In genomic region chr7:151398446-151399304, GRCh38 we compare ENCODE assay signal across 24 cellular contexts. TPM values are rescaled to one million over a fixed set of nuclear protein-coding genes. Genes with fewer than 3 reads are reported as not detected.
DNase-seq lines count a peak whose midpoint lies in the region; ATAC-seq, FAIRE-seq and TF ChIP-seq lines count a peak whose summit lies in the region.
"Had no signal": no experiment of that assay in that cellular context is flagged by ENCODE, and none has a peak within 500 bp of the region (broad histone marks: within the 10 kb centered on the region; RNA-seq: fewer than 3 reads in every experiment).

No MANE protein-coding gene starts in this region.

- no peak for ATAC-seq in CD4-positive, CD25-positive, alpha-beta regulatory T cell (ENCODE audit: low read depth in 2 of 2)
- no peak for ATAC-seq in lower lobe of right lung
- no peak for ATAC-seq in activated CD4-positive, alpha-beta T cell treated with anti-CD3 and anti-CD28 coated beads for 36 hours
- ATAC-seq: psoas muscle had no signal

- H3K4me1 ChIP-seq in CD4-positive, CD25-positive, alpha-beta regulatory T cell (ENCODE audit: control insufficient read depth, insufficient read depth, low read length, poor library complexity, severe bottlenecking): no peaks in the 10 kb centered on the region
- H3K4me1 ChIP-seq in lower lobe of right lung: peaks cover 5% of the 10 kb centered on the region
- no peaks in the 10 kb centered on the region for H3K4me1 ChIP-seq in sigmoid colon
- H3K4me1 ChIP-seq in effector memory CD4-positive, alpha-beta T cell (ENCODE audit: control insufficient read depth, insufficient read depth, low read length, poor library complexity, severe bottlenecking): peaks cover 3% of the 10 kb centered on the region
- H3K4me1 ChIP-seq: psoas muscle had no signal

- no peak for TF ChIP-seq EP300 in sigmoid colon (IDR thresholded peaks at IDR 0.05)

- no peak for DNase-seq in CD4-positive, CD25-positive, alpha-beta regulatory T cell
- DNase-seq in HTR-8/SVneo (ENCODE audit: insufficient read length, low spot score) (no peak), astrocyte of the hippocampus (ENCODE audit: low read depth, low spot score) (peak; percentile 32), lower lobe of right lung (peak; percentile 33), sigmoid colon (no peak), NCI-H2227 (lab: John Stamatoyannopoulos, UW; ENCODE audit: unreplicated experiment) (no peak)
- no peak for DNase-seq in effector memory CD4-positive, alpha-beta T cell
- DNase-seq in activated CD4-positive, alpha-beta T cell treated with anti-CD3 and anti-CD28 coated beads for 36 hours: no peak
- DNase-seq: activated CD4-positive, alpha-beta memory T cell treated with anti-CD3 and anti-CD28 coated beads, Interleukin-2, amount 10 ng/mL, durations not matched to agents 7 days and 5 days; activated naive CD4-positive, alpha-beta T cell treated with anti-CD3 and anti-CD28 coated beads for 36 hours; activated T-cell treated with anti-CD3 and anti-CD28 coated beads, Interleukin-2, amount 50 U/mL, for 24 hours; effector CD4-positive, alpha-beta T cell; EL; NCI-H1694; NCI-H226; SHP77 treated with DMSO at 0.1 percent for 48 hours; small intestine; stimulated activated CD4-positive, alpha-beta T cell treated with anti-CD3 and anti-CD28 coated beads, Interleukin-2, amount 100 ng/mL, for 48 hours; stimulated activated naive CD4-positive, alpha-beta T cell treated with Interleukin-2 at 50 U/mL for 16 hours; tibial artery had no signal

- WGBS in sigmoid colon, 2 donors: 92 to 93% methylated on average over 19 of the region's 19 CpGs

- H3K36me3 ChIP-seq in CD4-positive, CD25-positive, alpha-beta regulatory T cell (ENCODE audit: control insufficient read depth, insufficient read depth, low read length): no peaks in the 10 kb centered on the region
- H3K36me3 ChIP-seq in lower lobe of right lung: no peaks in the 10 kb centered on the region
- H3K36me3 ChIP-seq in sigmoid colon: no peaks in the 10 kb centered on the region
- no peaks in the 10 kb centered on the region for H3K36me3 ChIP-seq in effector memory CD4-positive, alpha-beta T cell (ENCODE audit: control insufficient read depth, insufficient read depth, low read length)
- H3K36me3 ChIP-seq: neural progenitor cell had no signal

- CTCF ChIA-PET in activated CD4-positive, alpha-beta T cell treated with anti-CD3 and anti-CD28 coated beads for 36 hours (lab: Charles Lee): interaction anchor here (0.6 to 1.5 kb wide), 3 partner anchors 13 to 54 kb away, joined by 3 to 7 read pairs (median 5); no protein-coding TSS in a partner anchor

- no peak overlapping the region for H3K4me3 ChIP-seq in CD4-positive, CD25-positive, alpha-beta regulatory T cell (ENCODE audit: low read depth, low read length)
- H3K4me3 ChIP-seq in lower lobe of right lung (no peak overlapping the region), sigmoid colon (no peak overlapping the region)
- no peak overlapping the region for H3K4me3 ChIP-seq in effector memory CD4-positive, alpha-beta T cell (ENCODE audit: insufficient read depth, low read depth, low read length, poor library complexity, severe bottlenecking)
- H3K4me3 ChIP-seq: neural progenitor cell, psoas muscle, tibial artery had no signal

- H3K9me3 Mint-ChIP-seq in CD4-positive, CD25-positive, alpha-beta regulatory T cell: no peaks in the 10 kb centered on the region
- peaks cover 4% of the 10 kb centered on the region for H3K9me3 Mint-ChIP-seq in activated CD4-positive, alpha-beta T cell treated with anti-CD3 and anti-CD28 coated beads for 36 hours (ENCODE audit: low read depth)
- H3K9me3 Mint-ChIP-seq: activated naive CD4-positive, alpha-beta T cell treated with anti-CD3 and anti-CD28 coated beads for 36 hours; activated T-cell treated with anti-CD3 and anti-CD28 coated beads, Interleukin-2, amount 50 U/mL, for 24 hours; neural progenitor cell had no signal

- peaks cover 0 to 7% (median 2%) of the 10 kb centered on the region in 4 donors for H3K4me1 Mint-ChIP-seq in CD4-positive, CD25-positive, alpha-beta regulatory T cell
- peaks cover 3% of the 10 kb centered on the region for H3K4me1 Mint-ChIP-seq in activated CD4-positive, alpha-beta T cell treated with anti-CD3 and anti-CD28 coated beads for 36 hours

- H3K9me3 ChIP-seq in CD4-positive, CD25-positive, alpha-beta regulatory T cell (ENCODE audit: control insufficient read depth in 2 of 2, low read length in 2 of 2): no peaks in the 10 kb centered on the region
- H3K9me3 ChIP-seq in lower lobe of right lung (no peaks in the 10 kb centered on the region), sigmoid colon (no peaks in the 10 kb centered on the region)
- no peaks in the 10 kb centered on the region for H3K9me3 ChIP-seq in effector memory CD4-positive, alpha-beta T cell (ENCODE audit: control insufficient read depth, low read length)
- H3K9me3 ChIP-seq: psoas muscle, tibial artery had no signal

- no peaks in the 10 kb centered on the region for H3K36me3 Mint-ChIP-seq in CD4-positive, CD25-positive, alpha-beta regulatory T cell
- no peaks in the 10 kb centered on the region for H3K36me3 Mint-ChIP-seq in activated CD4-positive, alpha-beta T cell treated with anti-CD3 and anti-CD28 coated beads for 36 hours (ENCODE audit: low read depth)

- peak; percentile 91 for FAIRE-seq in HTR-8/SVneo (lab: Jason Lieb, UNC)
- FAIRE-seq: small intestine had no signal

- H3K27ac ChIP-seq in CD4-positive, CD25-positive, alpha-beta regulatory T cell (ENCODE audit: insufficient read depth, low read length, poor library complexity, severe bottlenecking): no peak overlapping the region
- H3K27ac ChIP-seq in lower lobe of right lung (no peak overlapping the region), sigmoid colon (no peak overlapping the region)
- H3K27ac ChIP-seq in effector memory CD4-positive, alpha-beta T cell (ENCODE audit: insufficient read depth, low read length, poor library complexity, severe bottlenecking): no peak overlapping the region
- H3K27ac ChIP-seq: neural progenitor cell, psoas muscle, tibial artery had no signal

- H3K27me3 ChIP-seq in CD4-positive, CD25-positive, alpha-beta regulatory T cell (ENCODE audit: control insufficient read depth, insufficient read depth, low read length): no peaks in the 10 kb centered on the region
- H3K27me3 ChIP-seq in lower lobe of right lung (ENCODE audit: low read depth) (peaks cover 4% of the 10 kb centered on the region), sigmoid colon (peaks cover 0 to 2% (median 0%) of the 10 kb centered on the region in 3 donors)
- no peaks in the 10 kb centered on the region for H3K27me3 ChIP-seq in effector memory CD4-positive, alpha-beta T cell (replicated peaks; ENCODE audit: control insufficient read depth, insufficient read depth, low read length, poor library complexity, severe bottlenecking)
- H3K27me3 ChIP-seq: neural progenitor cell had no signal

- intact Hi-C loops in lower lobe of right lung (cut with DNase I): no loop called here
- intact Hi-C loops in sigmoid colon (cut with DNase I): no loop called here
- intact Hi-C loops in activated CD4-positive, alpha-beta T cell treated with anti-CD3 and anti-CD28 coated beads for 36 hours (cut with DNase I, micrococcal nuclease): no loop called here

- POLR2A ChIA-PET in activated CD4-positive, alpha-beta T cell treated with anti-CD3 and anti-CD28 coated beads for 36 hours (lab: Charles Lee): no interaction called here

- H3K27ac Mint-ChIP-seq in CD4-positive, CD25-positive, alpha-beta regulatory T cell: peak overlapping the region in 2 of 3 donors; percentile 39 to 61
- no peak overlapping the region for H3K27ac Mint-ChIP-seq in activated CD4-positive, alpha-beta T cell treated with anti-CD3 and anti-CD28 coated beads for 36 hours
- H3K27ac Mint-ChIP-seq: activated CD4-positive, alpha-beta memory T cell treated with anti-CD3 and anti-CD28 coated beads, Interleukin-2, amount 10 ng/mL, durations not matched to agents 7 days and 5 days; activated naive CD4-positive, alpha-beta T cell treated with anti-CD3 and anti-CD28 coated beads for 36 hours; activated T-cell treated with anti-CD3 and anti-CD28 coated beads, Interleukin-2, amount 50 U/mL, for 24 hours; neural progenitor cell had no signal

- no peak overlapping the region for H3K4me3 Mint-ChIP-seq in CD4-positive, CD25-positive, alpha-beta regulatory T cell
- H3K4me3 Mint-ChIP-seq in activated CD4-positive, alpha-beta T cell treated with anti-CD3 and anti-CD28 coated beads for 36 hours: no peak overlapping the region
- H3K4me3 Mint-ChIP-seq: activated naive CD4-positive, alpha-beta T cell treated with anti-CD3 and anti-CD28 coated beads for 36 hours; activated T-cell treated with anti-CD3 and anti-CD28 coated beads, Interleukin-2, amount 50 U/mL, for 24 hours had no signal

- TF ChIP-seq POLR2A in sigmoid colon (IDR thresholded peaks at IDR 0.05): no peak

- H3K27me3 Mint-ChIP-seq in CD4-positive, CD25-positive, alpha-beta regulatory T cell: peaks cover 4% of the 10 kb centered on the region
- H3K27me3 Mint-ChIP-seq in activated CD4-positive, alpha-beta T cell treated with anti-CD3 and anti-CD28 coated beads for 36 hours: no peaks in the 10 kb centered on the region
- H3K27me3 Mint-ChIP-seq: activated CD4-positive, alpha-beta memory T cell treated with anti-CD3 and anti-CD28 coated beads, Interleukin-2, amount 10 ng/mL, durations not matched to agents 7 days and 5 days; activated T-cell treated with anti-CD3 and anti-CD28 coated beads, Interleukin-2, amount 50 U/mL, for 24 hours had no signal

- TF ChIP-seq CTCF in lower lobe of right lung (IDR thresholded peaks at IDR 0.05) (no peak), sigmoid colon (IDR thresholded peaks at IDR 0.05) (no peak)

RNA-seq across cellular contexts. Expression of gene WDR86, which starts 11.2 kb away (rescaled TPM):
- total RNA-seq in CD4-positive, CD25-positive, alpha-beta regulatory T cell: 4.8 TPM
- under 1 TPM in 3 of 4 donors, not detected in 1; 0.15 to 0.71 (median 0.31) TPM for polyA plus RNA-seq in CD4-positive, CD25-positive, alpha-beta regulatory T cell
- total RNA-seq in lower lobe of right lung: 4.4 TPM
- 10 to 100 TPM; 14.4 to 23.8 (median 16.9) TPM for total RNA-seq in sigmoid colon
- polyA plus RNA-seq in sigmoid colon: 1 to 10 TPM in 2 of 3 donors, under 1 TPM in 1; 0.46 to 4.2 (median 2.1) TPM
- not detected for total RNA-seq in activated CD4-positive, alpha-beta T cell treated with anti-CD3 and anti-CD28 coated beads for 36 hours
- total RNA-seq: activated naive CD4-positive, alpha-beta T cell treated with anti-CD3 and anti-CD28 coated beads for 36 hours; T-helper 2 cell treated with Interferon-gamma antibody and Interleukin-4, amounts not matched to agents 100 ng/mL and 5 ng/mL, for 36 hours had no signal

RNA-seq across cellular contexts. Expression of gene CRYGN, which starts 41.3 kb away (rescaled TPM):
- 0.39 TPM for total RNA-seq in CD4-positive, CD25-positive, alpha-beta regulatory T cell
- polyA plus RNA-seq in CD4-positive, CD25-positive, alpha-beta regulatory T cell: under 1 TPM in 3 of 4 donors, not detected in 1; 0.30 to 0.39 (median 0.38) TPM
- total RNA-seq in lower lobe of right lung (not detected), sigmoid colon (1 to 10 TPM in 2 of 4 donors, not detected in 2; 1.4 to 1.8 TPM)
- polyA plus RNA-seq in sigmoid colon: under 1 TPM in 2 of 3 donors, not detected in 1; 0.17 to 0.60 TPM
- under 1 TPM in 1 of 2 experiments, not detected in 1; 0.11 TPM for total RNA-seq in activated CD4-positive, alpha-beta T cell treated with anti-CD3 and anti-CD28 coated beads for 36 hours
- total RNA-seq: activated naive CD4-positive, alpha-beta T cell treated with anti-CD3 and anti-CD28 coated beads for 36 hours; glomerular endothelial cell; T-helper 2 cell treated with Interferon-gamma antibody and Interleukin-4, amounts not matched to agents 100 ng/mL and 5 ng/mL, for 36 hours had no signal

RNA-seq across cellular contexts. Expression of gene NUB1, which starts 57.1 kb away (rescaled TPM):
- total RNA-seq in CD4-positive, CD25-positive, alpha-beta regulatory T cell: 65.2 TPM
- 10 to 100 TPM; 51.0 to 65.0 (median 52.8) TPM for polyA plus RNA-seq in CD4-positive, CD25-positive, alpha-beta regulatory T cell
- total RNA-seq in lower lobe of right lung (53.7 TPM), sigmoid colon (10 to 100 TPM; 49.8 to 73.8 (median 64.5) TPM)
- 10 to 100 TPM; 36.6 to 50.1 (median 43.2) TPM for polyA plus RNA-seq in sigmoid colon
- total RNA-seq in activated CD4-positive, alpha-beta T cell treated with anti-CD3 and anti-CD28 coated beads for 36 hours: 10 to 100 TPM; 51.4 to 70.4 TPM

Comparison
In these comparisons a context has a peak if more than half of its experiments do, and no peak if none do; other contexts are left out.
1. DNase-seq: peak in astrocyte of the hippocampus (single experiment) and lower lobe of right lung (single experiment); none in CD4-positive, CD25-positive, alpha-beta regulatory T cell (0 of 3), HTR-8/SVneo (single experiment), sigmoid colon (single experiment), NCI-H2227 (single experiment), effector memory CD4-positive, alpha-beta T cell (0 of 3) and activated CD4-positive, alpha-beta T cell treated with anti-CD3 and anti-CD28 coated beads for 36 hours (single experiment).